Comparison of ENCODE assay signal across 21 cellular contexts in the genomic region with DNA sequence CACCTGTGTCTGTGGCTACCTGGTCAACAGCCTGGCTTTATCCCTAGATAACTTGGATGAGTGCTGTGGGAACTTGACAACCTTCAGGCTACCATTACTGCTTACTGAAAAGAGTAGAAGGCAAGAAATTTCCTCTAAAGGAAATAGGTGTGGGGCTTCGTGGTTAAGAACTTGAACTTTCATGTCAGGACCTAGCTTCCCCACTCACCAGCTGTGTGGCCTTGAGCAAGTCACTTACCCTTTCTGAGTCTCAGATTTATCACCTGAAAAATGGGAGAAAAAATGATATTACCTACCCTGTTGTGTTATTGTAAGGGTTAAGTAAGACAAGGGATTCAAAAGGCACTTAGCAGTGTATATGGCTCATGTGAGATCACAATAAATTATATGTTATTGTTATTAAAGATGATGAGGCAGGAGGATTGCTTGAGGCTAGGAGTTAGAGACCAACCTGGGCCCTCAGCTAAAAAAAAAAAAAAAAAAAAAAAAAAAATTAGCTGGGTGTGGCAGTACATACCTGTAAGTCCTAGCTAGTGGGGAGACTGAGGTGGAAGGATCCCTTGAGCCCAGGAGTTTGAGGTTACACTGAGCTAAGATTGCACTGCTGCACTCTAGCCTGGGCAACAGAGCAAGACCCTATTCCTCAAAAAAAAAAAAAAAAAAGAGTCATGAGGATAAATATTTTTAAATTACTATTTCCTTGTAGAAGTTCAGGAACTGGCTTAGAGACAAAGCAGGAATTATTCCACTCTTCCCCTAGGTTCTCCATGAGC.
DNase-seq lines count a peak whose midpoint lies in the region; ATAC-seq and TF ChIP-seq lines count a peak whose summit lies in the region.
"Had no signal": no experiment of that assay in that cellular context is flagged by ENCODE, and none has a peak within 500 bp of the region (broad histone marks: within the 10 kb centered on the region; RNA-seq: fewer than 3 reads in every experiment).

No MANE protein-coding gene starts in this region.

- WGBS in endodermal cell (ENCODE audit: insufficient coverage in 1 of 2, insufficient read length in 1 of 2), 2 experiments, result 96 to 100% methylated on average over 1 of the region's 1 CpG
- WGBS in neuronal stem cell (ENCODE audit: extremely low coverage in 2 of 2, insufficient read length in 2 of 2, insufficient replicate concordance in 1 of 2), 2 donors, result no CpG with 5 or more reads among the region's 1 CpG

- H3K4me3 Mint-ChIP-seq in activated naive CD8-positive, alpha-beta T cell treated with anti-CD3 and anti-CD28 coated beads, Interleukin-2, amount 10 ng/mL, durations not matched to agents 7 days and 5 days, result peak overlapping the region; percentile 11
- no peak overlapping the region for H3K4me3 Mint-ChIP-seq in activated naive CD8-positive, alpha-beta T cell treated with anti-CD3 and anti-CD28 coated beads, Interleukin-2, amount 50 U/mL, for 24 hours
- H3K4me3 Mint-ChIP-seq in endodermal cell, result no peak overlapping the region
- H3K4me3 Mint-ChIP-seq: activated CD4-positive, alpha-beta memory T cell treated with anti-CD3 and anti-CD28 coated beads for 36 hours; activated naive CD4-positive, alpha-beta T cell treated with anti-CD3 and anti-CD28 coated beads for 36 hours; memory B cell had no signal

- POLR2A ChIA-PET in activated naive CD8-positive, alpha-beta T cell treated with anti-CD3 and anti-CD28 coated beads, Interleukin-2, amount 10 ng/mL, durations not matched to agents 7 days and 5 days (lab: Charles Lee), result interaction anchor here (0.6 to 3.0 kb wide), 8 partner anchors 11 to 499 kb away, joined by 3 to 26 read pairs (median 4); no protein-coding TSS in a partner anchor
- POLR2A ChIA-PET in PC-9 (lab: Charles Lee; ENCODE audit: unreplicated experiment), result interaction anchor here (0.7 kb wide), 2 partner anchors 32 to 328 kb away, joined by 6 to 20 read pairs; no protein-coding TSS in a partner anchor

- no peak overlapping the region for H2BK12ac ChIP-seq in neuronal stem cell (ENCODE audit: low read length)

- peaks cover 14% of the 10 kb centered on the region; the same call in 1 of the 2 replicates for H3K36me3 ChIP-seq in PC-9 (ENCODE audit: low read depth)
- no peaks in the 10 kb centered on the region for H3K36me3 ChIP-seq in endodermal cell (ENCODE audit: control insufficient read depth, insufficient read depth, low read length)
- H3K36me3 ChIP-seq in neuronal stem cell (replicated peaks in 1 of 2; ENCODE audit: control insufficient read depth in 2 of 2, insufficient read depth in 2 of 2, low read length in 2 of 2), result no peaks in the 10 kb centered on the region
- H3K36me3 ChIP-seq: ascending aorta, esophagus squamous epithelium, thoracic aorta had no signal

- no peak overlapping the region for H3K4ac ChIP-seq in neuronal stem cell (ENCODE audit: low read length)

- H3K9me3 ChIP-seq in PC-9 (ENCODE audit: insufficient read depth, low read depth) (no peaks in the 10 kb centered on the region; the same call in 1 of the 2 replicates), endodermal cell (ENCODE audit: control insufficient read depth, low read length) (no peaks in the 10 kb centered on the region), neuronal stem cell (replicated peaks in 1 of 2; ENCODE audit: control insufficient read depth in 2 of 2, insufficient read depth in 1 of 2, low read depth in 1 of 2, low read length in 2 of 2) (peaks cover 0 to 4% of the 10 kb centered on the region in 2 donors)
- H3K9me3 ChIP-seq: ascending aorta, esophagus squamous epithelium, thoracic aorta had no signal

- TF ChIP-seq CTCF in PC-9 (conservative IDR thresholded peaks at IDR 0.05), result no peak
- no peak for TF ChIP-seq CTCF in endodermal cell (conservative IDR thresholded peaks at IDR 0.05)

- no peak overlapping the region for H3K4me2 ChIP-seq in PC-9
- H3K4me2 ChIP-seq in neuronal stem cell (ENCODE audit: insufficient read depth, low read length, poor library complexity, severe bottlenecking), result no peak overlapping the region

- H3K79me2 ChIP-seq in PC-9 (ENCODE audit: low read depth), result 0 out of 2 replicates have a peak, but pooled peaks cover 3% of the 10 kb centered on the region

- H4K20me1 ChIP-seq in PC-9 (ENCODE audit: insufficient read depth), result no peaks in the 10 kb centered on the region

- H3K4me3 ChIP-seq in PC-9 (no peak overlapping the region), endodermal cell (ENCODE audit: low read length) (no peak overlapping the region), neuronal stem cell (ENCODE audit: low read length in 2 of 2) (no peak overlapping the region)
- H3K4me3 ChIP-seq: ascending aorta, esophagus squamous epithelium, thoracic aorta had no signal

- H3K9me3 Mint-ChIP-seq in activated naive CD8-positive, alpha-beta T cell treated with anti-CD3 and anti-CD28 coated beads, Interleukin-2, amount 10 ng/mL, durations not matched to agents 7 days and 5 days, result peaks cover 3% of the 10 kb centered on the region
- no peaks in the 10 kb centered on the region for H3K9me3 Mint-ChIP-seq in activated naive CD8-positive, alpha-beta T cell treated with anti-CD3 and anti-CD28 coated beads, Interleukin-2, amount 50 U/mL, for 24 hours
- no peaks in the 10 kb centered on the region for H3K9me3 Mint-ChIP-seq in endodermal cell
- H3K9me3 Mint-ChIP-seq: activated CD4-positive, alpha-beta memory T cell treated with anti-CD3 and anti-CD28 coated beads for 36 hours; CD8-positive, alpha-beta T cell; memory B cell had no signal

- ATAC-seq in activated naive CD8-positive, alpha-beta T cell treated with anti-CD3 and anti-CD28 coated beads, Interleukin-2, amount 10 ng/mL, durations not matched to agents 7 days and 5 days (ENCODE audit: low read depth), result peak; percentile 38
- no peak for ATAC-seq in activated naive CD8-positive, alpha-beta T cell treated with anti-CD3 and anti-CD28 coated beads, Interleukin-2, amount 50 U/mL, for 24 hours
- ATAC-seq: CD8-positive, alpha-beta T cell had no signal

- peak overlapping the region; percentile 44 for H3K27ac Mint-ChIP-seq in activated naive CD8-positive, alpha-beta T cell treated with anti-CD3 and anti-CD28 coated beads, Interleukin-2, amount 10 ng/mL, durations not matched to agents 7 days and 5 days
- H3K27ac Mint-ChIP-seq in activated naive CD8-positive, alpha-beta T cell treated with anti-CD3 and anti-CD28 coated beads, Interleukin-2, amount 50 U/mL, for 24 hours, result no peak overlapping the region
- peak overlapping the region; percentile 8 for H3K27ac Mint-ChIP-seq in endodermal cell
- H3K27ac Mint-ChIP-seq: activated CD4-positive, alpha-beta memory T cell treated with anti-CD3 and anti-CD28 coated beads for 36 hours; activated naive CD4-positive, alpha-beta T cell treated with anti-CD3 and anti-CD28 coated beads for 36 hours; CD8-positive, alpha-beta T cell; memory B cell had no signal

- H2AK5ac ChIP-seq in neuronal stem cell (ENCODE audit: low read depth, low read length), result no peak overlapping the region

- H3K4me1 ChIP-seq in PC-9 (replicated peaks; ENCODE audit: insufficient read depth), result peaks cover 16% of the 10 kb centered on the region
- H3K4me1 ChIP-seq in endodermal cell (ENCODE audit: control insufficient read depth, insufficient read depth, low read length), result peaks cover 13% of the 10 kb centered on the region
- H3K4me1 ChIP-seq in neuronal stem cell (ENCODE audit: control insufficient read depth in 2 of 2, insufficient read depth in 1 of 2, low read depth in 1 of 2, low read length in 2 of 2), result peaks cover 14 to 22% of the 10 kb centered on the region in 2 donors
- H3K4me1 ChIP-seq: ascending aorta had no signal

- intact Hi-C loops in PC-9 (cut with micrococcal nuclease; ENCODE audit: unreplicated experiment), result no loop called here

- H3K27ac ChIP-seq in PC-9, result peak overlapping the region; percentile 53
- no peak overlapping the region for H3K27ac ChIP-seq in endodermal cell (ENCODE audit: low read depth, low read length)
- peak overlapping the region; percentile 57 for H3K27ac ChIP-seq in neuronal stem cell (replicated peaks; ENCODE audit: low read length)
- H3K27ac ChIP-seq: ascending aorta, esophagus squamous epithelium, thoracic aorta had no signal

- no peak overlapping the region for H2BK15ac ChIP-seq in neuronal stem cell (ENCODE audit: low read length)

- H3K36me3 Mint-ChIP-seq in activated naive CD8-positive, alpha-beta T cell treated with anti-CD3 and anti-CD28 coated beads, Interleukin-2, amount 10 ng/mL, durations not matched to agents 7 days and 5 days, result peaks cover 1% of the 10 kb centered on the region
- peaks cover 5% of the 10 kb centered on the region for H3K36me3 Mint-ChIP-seq in activated naive CD8-positive, alpha-beta T cell treated with anti-CD3 and anti-CD28 coated beads, Interleukin-2, amount 50 U/mL, for 24 hours (ENCODE audit: low read depth)
- H3K36me3 Mint-ChIP-seq in endodermal cell (ENCODE audit: low read depth), result no peaks in the 10 kb centered on the region
- H3K36me3 Mint-ChIP-seq: activated CD4-positive, alpha-beta memory T cell treated with anti-CD3 and anti-CD28 coated beads for 36 hours; CD8-positive, alpha-beta T cell had no signal

- H3K23ac ChIP-seq in neuronal stem cell (ENCODE audit: low read depth, low read length, poor library complexity), result no peak overlapping the region

- no peak overlapping the region for H4K8ac ChIP-seq in neuronal stem cell (ENCODE audit: low read depth, low read length)

- no peak overlapping the region for H2AFZ ChIP-seq in PC-9
- H2AFZ ChIP-seq in neuronal stem cell (ENCODE audit: low read length), result peak overlapping the region; percentile 69

- H2BK120ac ChIP-seq in neuronal stem cell (ENCODE audit: low read depth, low read length), result no peak overlapping the region

- no peaks in the 10 kb centered on the region for H3K9me2 ChIP-seq in PC-9 (ENCODE audit: insufficient read depth)

- H2BK5ac ChIP-seq in neuronal stem cell (ENCODE audit: low read length), result no peak overlapping the region

- peaks cover 35% of the 10 kb centered on the region for H3K4me1 Mint-ChIP-seq in activated naive CD8-positive, alpha-beta T cell treated with anti-CD3 and anti-CD28 coated beads, Interleukin-2, amount 10 ng/mL, durations not matched to agents 7 days and 5 days
- peaks cover 43% of the 10 kb centered on the region for H3K4me1 Mint-ChIP-seq in activated naive CD8-positive, alpha-beta T cell treated with anti-CD3 and anti-CD28 coated beads, Interleukin-2, amount 50 U/mL, for 24 hours
- H3K4me1 Mint-ChIP-seq in endodermal cell, result peaks cover 28% of the 10 kb centered on the region

- no peaks in the 10 kb centered on the region for H3K79me1 ChIP-seq in neuronal stem cell (ENCODE audit: low read depth, low read length)

- H3K27me3 ChIP-seq in PC-9 (ENCODE audit: insufficient read depth, low read depth) (no peaks in the 10 kb centered on the region), endodermal cell (ENCODE audit: control insufficient read depth, insufficient read depth, low read length, poor library complexity, severe bottlenecking) (no peaks in the 10 kb centered on the region), neuronal stem cell (ENCODE audit: control insufficient read depth in 3 of 3, insufficient read depth in 3 of 3, low read depth in 1 of 3, low read length in 3 of 3) (no peaks in the 10 kb centered on the region)
- H3K27me3 ChIP-seq: ascending aorta, esophagus squamous epithelium had no signal

- H4K91ac ChIP-seq in neuronal stem cell (ENCODE audit: low read depth, low read length, poor library complexity), result no peak overlapping the region

- no TSS peak for BruUV-seq in PC-9 (replicated peaks; lab: Mats Ljungman, UMichigan)

- CTCF ChIA-PET in PC-9 (lab: Charles Lee), result interaction anchor here (0.5 kb wide), 1 partner anchor 47 kb away, joined by 3 read pairs; no protein-coding TSS in a partner anchor

- no peak for DNase-seq in activated naive CD8-positive, alpha-beta T cell treated with anti-CD3 and anti-CD28 coated beads, Interleukin-2, amount 10 ng/mL, durations not matched to agents 7 days and 5 days
- DNase-seq in activated naive CD8-positive, alpha-beta T cell treated with anti-CD3 and anti-CD28 coated beads, Interleukin-2, amount 50 U/mL, for 24 hours, result no peak
- DNase-seq in PC-9, result no peak
- DNase-seq in endodermal cell, result no peak
- DNase-seq in neuronal stem cell (ENCODE audit: low spot score), result no peak
- DNase-seq in AML-193 (lab: John Stamatoyannopoulos, UW), result no peak
- no peak for DNase-seq in MV-4-11 (lab: John Stamatoyannopoulos, UW)
- DNase-seq in NCI-H510A treated with DMSO at 0.1 percent for 48 hours (lab: John Stamatoyannopoulos, UW), result no peak
- DNase-seq: activated CD4-positive, alpha-beta memory T cell treated with anti-CD3 and anti-CD28 coated beads for 36 hours; activated naive CD4-positive, alpha-beta T cell treated with anti-CD3 and anti-CD28 coated beads for 36 hours; activated T-cell treated with anti-CD3 and anti-CD28 coated beads, Interleukin-2, amount 50 U/mL, for 1 hour; CD8-positive, alpha-beta T cell; DMS53; effector CD8-positive, alpha-beta T cell; esophagus squamous epithelium; NCI-H1417 treated with DMSO at 0.1 percent for 48 hours; NCI-H69; Right ventricle myocardium superior had no signal

- H3K27me3 Mint-ChIP-seq in activated naive CD8-positive, alpha-beta T cell treated with anti-CD3 and anti-CD28 coated beads, Interleukin-2, amount 10 ng/mL, durations not matched to agents 7 days and 5 days, result no peaks in the 10 kb centered on the region
- H3K27me3 Mint-ChIP-seq in activated naive CD8-positive, alpha-beta T cell treated with anti-CD3 and anti-CD28 coated beads, Interleukin-2, amount 50 U/mL, for 24 hours, result no peaks in the 10 kb centered on the region
- no peaks in the 10 kb centered on the region for H3K27me3 Mint-ChIP-seq in endodermal cell (ENCODE audit: insufficient read depth)
- H3K27me3 Mint-ChIP-seq: activated CD4-positive, alpha-beta memory T cell treated with anti-CD3 and anti-CD28 coated beads for 36 hours had no signal

- H3K9ac ChIP-seq in endodermal cell (ENCODE audit: extremely low read depth, low read length, poor library complexity, severe bottlenecking), result no peak overlapping the region
- no peak overlapping the region for H3K9ac ChIP-seq in neuronal stem cell (ENCODE audit: low read depth, low read length, poor library complexity)

- H3K14ac ChIP-seq in neuronal stem cell (ENCODE audit: low read length), result no peak overlapping the region

- H3F3A ChIP-seq in PC-9 (ENCODE audit: insufficient read depth, low read depth), result peaks cover 18% of the 10 kb centered on the region

- H3K18ac ChIP-seq in neuronal stem cell (ENCODE audit: low read length), result no peak overlapping the region
